Comparison of ENCODE assay signal across 8 cellular contexts in genomic region chr10:110007171-110007700, GRCh38. TPM values are rescaled to one million over a fixed set of nuclear protein-coding genes. Genes with fewer than 3 reads are reported as not detected.
DNase-seq lines count a peak whose midpoint lies in the region; ATAC-seq and TF ChIP-seq lines count a peak whose summit lies in the region.

No MANE protein-coding gene starts in this region.

- no peak overlapping the region for H3K4me3 Mint-ChIP-seq in CD4-positive, alpha-beta T cell

- peak overlapping the region; percentile 60 for H3K27ac ChIP-seq in CD4-positive, alpha-beta T cell (ENCODE audit: low read depth, low read length)
- peak overlapping the region; percentile 83 to 99 (median 97) for H3K27ac ChIP-seq in heart left ventricle

- H3K27ac Mint-ChIP-seq in CD4-positive, alpha-beta T cell = no peak overlapping the region

- peaks cover 43% of the 10 kb centered on the region for H3K4me1 Mint-ChIP-seq in CD4-positive, alpha-beta T cell (ENCODE audit: low read depth)

- TF ChIP-seq POLR2A in heart left ventricle (IDR thresholded peaks at IDR 0.05) = no peak

- H3K4me3 ChIP-seq in heart left ventricle = peak overlapping the region; percentile 72 to 98 (median 94)
- H3K4me3 ChIP-seq in skeletal muscle satellite cell (ENCODE audit: low read length) = peak overlapping the region; percentile 77

- ATAC-seq in CD4-positive, alpha-beta T cell (ENCODE audit: poor library complexity) = no peak
- peak; percentile 30 for ATAC-seq in GM19438 (IDR thresholded peaks at IDR 0.05; ENCODE audit: low read depth, unreplicated experiment)
- peak; percentile 14 for ATAC-seq in HG03457 (IDR thresholded peaks at IDR 0.05; ENCODE audit: unreplicated experiment)
- ATAC-seq in heart left ventricle = peak; percentile 19 to 62 (median 48)

- POLR2A ChIA-PET in CD4-positive, alpha-beta T cell (lab: Charles Lee) = interaction anchor here (0.7 to 4.1 kb wide), 12 partner anchors 15 to 297 kb away, joined by 3 to 69 read pairs (median 4); partner anchors contain the start of gene SMNDC1

- peaks cover 30% of the 10 kb centered on the region for H3K36me3 Mint-ChIP-seq in CD4-positive, alpha-beta T cell (ENCODE audit: low read depth)

- 1 to 3% (median 1%) methylated on average over 12 to 40 of the region's 40 CpGs for WGBS in heart left ventricle, 4 donors

- H3K4me1 ChIP-seq in heart left ventricle = peaks cover 0 to 65% (median 38%) of the 10 kb centered on the region in 12 donors
- H3K4me1 ChIP-seq in skeletal muscle satellite cell (ENCODE audit: control insufficient read depth, insufficient read depth, low read length) = peaks cover 29% of the 10 kb centered on the region

- peak overlapping the region; percentile 90 for H3K9ac ChIP-seq in skeletal muscle satellite cell (ENCODE audit: low read depth, low read length)

- H3K9me3 ChIP-seq in CD4-positive, alpha-beta T cell (ENCODE audit: control insufficient read depth, low read length) = no peaks in the 10 kb centered on the region
- H3K9me3 ChIP-seq in heart left ventricle (no peaks in the 10 kb centered on the region), skeletal muscle satellite cell (replicated peaks; ENCODE audit: low read length) (no peaks in the 10 kb centered on the region)

- peak overlapping the region; percentile 92 for H3K4me2 ChIP-seq in skeletal muscle satellite cell (ENCODE audit: low read length)

- TF ChIP-seq CTCF in CD4-positive, alpha-beta T cell (IDR thresholded peaks at IDR 0.05) = no peak
- no peak for TF ChIP-seq CTCF in heart left ventricle (IDR thresholded peaks at IDR 0.05)

- intact Hi-C loops in CD4-positive, alpha-beta T cell (cut with DNase I, micrococcal nuclease) = loop anchor here (2.0 to 10.0 kb wide), 5 partner anchors 84 to 558 kb away; partner anchors contain the start of genes MXI1 (in 2 of the 2), SMC3 (in 1 of the 2), SMNDC1 (in 1 of the 2) and XPNPEP1 (in 1 of the 2)
- intact Hi-C loops in heart left ventricle (cut with DNase I) = loop anchor here in 8 of 10 donors (2.0 to 10.0 kb wide), 14 partner anchors 40 to 268 kb away; partner anchors contain the start of gene XPNPEP1 (in 2 of the 8)

- peak in 3 of 10 experiments; percentile 10 to 19 (median 17) for DNase-seq in CD4-positive, alpha-beta T cell
- peak; percentile 52 to 61 for DNase-seq in activated CD4-positive, alpha-beta T cell treated with anti-CD3 and anti-CD28 coated beads, Interleukin-2, amount 50 U/mL, for 4 hours
- DNase-seq in heart left ventricle (peak in 2 of 5 donors; percentile 80 to 82), GDM1 (lab: John Stamatoyannopoulos, UW) (no peak), occipital lobe (lab: John Stamatoyannopoulos, UW) (no peak)

- H3K27me3 ChIP-seq in CD4-positive, alpha-beta T cell (ENCODE audit: control insufficient read depth, insufficient read depth, low read length) = no peaks in the 10 kb centered on the region
- H3K27me3 ChIP-seq in heart left ventricle (no peaks in the 10 kb centered on the region), skeletal muscle satellite cell (ENCODE audit: control insufficient read depth, insufficient read depth, low read length) (no peaks in the 10 kb centered on the region)

- no peaks in the 10 kb centered on the region for H3K27me3 Mint-ChIP-seq in CD4-positive, alpha-beta T cell

- H3K9me3 Mint-ChIP-seq in CD4-positive, alpha-beta T cell = no peaks in the 10 kb centered on the region

- CTCF ChIA-PET in CD4-positive, alpha-beta T cell (lab: Charles Lee) = interaction anchor here (0.9 to 1.4 kb wide), 4 partner anchors 9 to 219 kb away, joined by 3 to 5 read pairs (median 4); no protein-coding TSS in a partner anchor

- no peaks in the 10 kb centered on the region for H3K36me3 ChIP-seq in heart left ventricle
- no peaks in the 10 kb centered on the region for H3K36me3 ChIP-seq in skeletal muscle satellite cell (ENCODE audit: insufficient read depth, low read length)

RNA-seq across cellular contexts. Expression of gene ADD3, which starts 0.5 kb away (rescaled TPM):
- total RNA-seq in CD4-positive, alpha-beta T cell = 100 to 1,000 TPM; 273 to 302 TPM
- total RNA-seq in heart left ventricle (100 to 1,000 TPM in 5 of 9 donors, 10 to 100 TPM in 4; 47.9 to 659 (median 103) TPM), occipital lobe (109 TPM)
- polyA plus RNA-seq in heart left ventricle = 10 to 100 TPM; 28.8 to 51.8 TPM
- 195 and 297 TPM in 2 replicates for total RNA-seq in skeletal muscle satellite cell (2012; rRNA removed)

Comparison
In these comparisons a context has a peak if more than half of its experiments do, and no peak if none do; other contexts are left out.
1. DNase-seq: peak in activated CD4-positive, alpha-beta T cell treated with anti-CD3 and anti-CD28 coated beads, Interleukin-2, amount 50 U/mL, for 4 hours (2 of 2); none in GDM1 (single experiment) and occipital lobe (single experiment).